ENCODE assay signal across 1 cellular context in the genomic region with DNA sequence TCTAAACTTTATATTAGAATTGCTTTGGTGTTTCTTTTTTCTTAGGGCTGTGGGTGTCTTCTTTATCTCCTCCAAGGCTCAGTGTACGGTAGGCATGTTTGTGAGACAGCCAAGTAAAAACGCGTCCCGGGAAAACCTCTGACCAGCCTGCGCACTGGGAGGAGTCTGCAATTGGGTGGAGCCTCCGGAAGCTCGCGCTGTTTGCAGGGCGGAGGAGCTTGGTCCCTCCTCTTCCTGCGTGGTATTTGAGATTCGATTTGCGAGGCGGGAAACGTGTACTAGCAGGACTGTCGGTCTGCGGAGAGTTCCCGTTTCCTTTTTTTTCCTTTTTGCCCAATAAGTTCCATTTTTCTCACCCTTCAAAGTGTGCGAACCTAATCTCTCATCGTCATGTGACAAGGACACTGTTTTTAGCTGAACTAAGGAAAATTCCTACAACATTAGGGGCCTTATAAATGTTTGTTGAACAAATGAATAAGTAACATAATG.
TF ChIP-seq lines count a peak whose summit lies in the region.

No MANE protein-coding gene starts in this region.

TF ChIP-seq in K562, 482 proteins besides CTCF, POLR2A, EP300 and RAD21 (continued from another document and continues in another):
- 0 out of 2 replicates have a peak, but pooled peaks have one; percentile 25 for TF ChIP-seq SOX6 (IDR thresholded peaks at IDR 0.05)
- no peak for TF ChIP-seq NFIX (CRISPR knock-in tag; IDR thresholded peaks at IDR 0.05; ENCODE audit: low read depth)
- TF ChIP-seq POLR2H (tag; IDR thresholded peaks at IDR 0.05; ENCODE audit: low read depth), result peak; percentile 76; the same call in 1 of the 2 replicates
- TF ChIP-seq, protein P1, sequence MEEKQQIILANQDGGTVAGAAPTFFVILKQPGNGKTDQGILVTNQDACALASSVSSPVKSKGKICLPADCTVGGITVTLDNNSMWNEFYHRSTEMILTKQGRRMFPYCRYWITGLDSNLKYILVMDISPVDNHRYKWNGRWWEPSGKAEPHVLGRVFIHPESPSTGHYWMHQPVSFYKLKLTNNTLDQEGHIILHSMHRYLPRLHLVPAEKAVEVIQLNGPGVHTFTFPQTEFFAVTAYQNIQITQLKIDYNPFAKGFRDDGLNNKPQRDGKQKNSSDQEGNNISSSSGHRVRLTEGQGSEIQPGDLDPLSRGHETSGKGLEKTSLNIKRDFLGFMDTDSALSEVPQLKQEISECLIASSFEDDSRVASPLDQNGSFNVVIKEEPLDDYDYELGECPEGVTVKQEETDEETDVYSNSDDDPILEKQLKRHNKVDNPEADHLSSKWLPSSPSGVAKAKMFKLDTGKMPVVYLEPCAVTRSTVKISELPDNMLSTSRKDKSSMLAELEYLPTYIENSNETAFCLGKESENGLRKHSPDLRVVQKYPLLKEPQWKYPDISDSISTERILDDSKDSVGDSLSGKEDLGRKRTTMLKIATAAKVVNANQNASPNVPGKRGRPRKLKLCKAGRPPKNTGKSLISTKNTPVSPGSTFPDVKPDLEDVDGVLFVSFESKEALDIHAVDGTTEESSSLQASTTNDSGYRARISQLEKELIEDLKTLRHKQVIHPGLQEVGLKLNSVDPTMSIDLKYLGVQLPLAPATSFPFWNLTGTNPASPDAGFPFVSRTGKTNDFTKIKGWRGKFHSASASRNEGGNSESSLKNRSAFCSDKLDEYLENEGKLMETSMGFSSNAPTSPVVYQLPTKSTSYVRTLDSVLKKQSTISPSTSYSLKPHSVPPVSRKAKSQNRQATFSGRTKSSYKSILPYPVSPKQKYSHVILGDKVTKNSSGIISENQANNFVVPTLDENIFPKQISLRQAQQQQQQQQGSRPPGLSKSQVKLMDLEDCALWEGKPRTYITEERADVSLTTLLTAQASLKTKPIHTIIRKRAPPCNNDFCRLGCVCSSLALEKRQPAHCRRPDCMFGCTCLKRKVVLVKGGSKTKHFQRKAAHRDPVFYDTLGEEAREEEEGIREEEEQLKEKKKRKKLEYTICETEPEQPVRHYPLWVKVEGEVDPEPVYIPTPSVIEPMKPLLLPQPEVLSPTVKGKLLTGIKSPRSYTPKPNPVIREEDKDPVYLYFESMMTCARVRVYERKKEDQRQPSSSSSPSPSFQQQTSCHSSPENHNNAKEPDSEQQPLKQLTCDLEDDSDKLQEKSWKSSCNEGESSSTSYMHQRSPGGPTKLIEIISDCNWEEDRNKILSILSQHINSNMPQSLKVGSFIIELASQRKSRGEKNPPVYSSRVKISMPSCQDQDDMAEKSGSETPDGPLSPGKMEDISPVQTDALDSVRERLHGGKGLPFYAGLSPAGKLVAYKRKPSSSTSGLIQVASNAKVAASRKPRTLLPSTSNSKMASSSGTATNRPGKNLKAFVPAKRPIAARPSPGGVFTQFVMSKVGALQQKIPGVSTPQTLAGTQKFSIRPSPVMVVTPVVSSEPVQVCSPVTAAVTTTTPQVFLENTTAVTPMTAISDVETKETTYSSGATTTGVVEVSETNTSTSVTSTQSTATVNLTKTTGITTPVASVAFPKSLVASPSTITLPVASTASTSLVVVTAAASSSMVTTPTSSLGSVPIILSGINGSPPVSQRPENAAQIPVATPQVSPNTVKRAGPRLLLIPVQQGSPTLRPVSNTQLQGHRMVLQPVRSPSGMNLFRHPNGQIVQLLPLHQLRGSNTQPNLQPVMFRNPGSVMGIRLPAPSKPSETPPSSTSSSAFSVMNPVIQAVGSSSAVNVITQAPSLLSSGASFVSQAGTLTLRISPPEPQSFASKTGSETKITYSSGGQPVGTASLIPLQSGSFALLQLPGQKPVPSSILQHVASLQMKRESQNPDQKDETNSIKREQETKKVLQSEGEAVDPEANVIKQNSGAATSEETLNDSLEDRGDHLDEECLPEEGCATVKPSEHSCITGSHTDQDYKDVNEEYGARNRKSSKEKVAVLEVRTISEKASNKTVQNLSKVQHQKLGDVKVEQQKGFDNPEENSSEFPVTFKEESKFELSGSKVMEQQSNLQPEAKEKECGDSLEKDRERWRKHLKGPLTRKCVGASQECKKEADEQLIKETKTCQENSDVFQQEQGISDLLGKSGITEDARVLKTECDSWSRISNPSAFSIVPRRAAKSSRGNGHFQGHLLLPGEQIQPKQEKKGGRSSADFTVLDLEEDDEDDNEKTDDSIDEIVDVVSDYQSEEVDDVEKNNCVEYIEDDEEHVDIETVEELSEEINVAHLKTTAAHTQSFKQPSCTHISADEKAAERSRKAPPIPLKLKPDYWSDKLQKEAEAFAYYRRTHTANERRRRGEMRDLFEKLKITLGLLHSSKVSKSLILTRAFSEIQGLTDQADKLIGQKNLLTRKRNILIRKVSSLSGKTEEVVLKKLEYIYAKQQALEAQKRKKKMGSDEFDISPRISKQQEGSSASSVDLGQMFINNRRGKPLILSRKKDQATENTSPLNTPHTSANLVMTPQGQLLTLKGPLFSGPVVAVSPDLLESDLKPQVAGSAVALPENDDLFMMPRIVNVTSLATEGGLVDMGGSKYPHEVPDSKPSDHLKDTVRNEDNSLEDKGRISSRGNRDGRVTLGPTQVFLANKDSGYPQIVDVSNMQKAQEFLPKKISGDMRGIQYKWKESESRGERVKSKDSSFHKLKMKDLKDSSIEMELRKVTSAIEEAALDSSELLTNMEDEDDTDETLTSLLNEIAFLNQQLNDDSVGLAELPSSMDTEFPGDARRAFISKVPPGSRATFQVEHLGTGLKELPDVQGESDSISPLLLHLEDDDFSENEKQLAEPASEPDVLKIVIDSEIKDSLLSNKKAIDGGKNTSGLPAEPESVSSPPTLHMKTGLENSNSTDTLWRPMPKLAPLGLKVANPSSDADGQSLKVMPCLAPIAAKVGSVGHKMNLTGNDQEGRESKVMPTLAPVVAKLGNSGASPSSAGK (IDR thresholded peaks at IDR 0.05), result peak; percentile 62
- peak; percentile 4 for TF ChIP-seq MEIS2 (IDR thresholded peaks at IDR 0.05; ENCODE audit: partially characterized antibody)
- TF ChIP-seq, protein P2, sequence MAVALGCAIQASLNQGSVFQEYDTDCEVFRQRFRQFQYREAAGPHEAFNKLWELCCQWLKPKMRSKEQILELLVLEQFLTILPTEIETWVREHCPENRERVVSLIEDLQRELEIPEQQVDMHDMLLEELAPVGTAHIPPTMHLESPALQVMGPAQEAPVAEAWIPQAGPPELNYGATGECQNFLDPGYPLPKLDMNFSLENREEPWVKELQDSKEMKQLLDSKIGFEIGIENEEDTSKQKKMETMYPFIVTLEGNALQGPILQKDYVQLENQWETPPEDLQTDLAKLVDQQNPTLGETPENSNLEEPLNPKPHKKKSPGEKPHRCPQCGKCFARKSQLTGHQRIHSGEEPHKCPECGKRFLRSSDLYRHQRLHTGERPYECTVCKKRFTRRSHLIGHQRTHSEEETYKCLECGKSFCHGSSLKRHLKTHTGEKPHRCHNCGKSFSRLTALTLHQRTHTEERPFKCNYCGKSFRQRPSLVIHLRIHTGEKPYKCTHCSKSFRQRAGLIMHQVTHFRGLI (CRISPR knock-in tag; IDR thresholded peaks at IDR 0.05), result no peak
- TF ChIP-seq RUNX1 (IDR thresholded peaks at IDR 0.05; ENCODE audit: low read depth), result no peak
- peak; percentile 81 for TF ChIP-seq L3MBTL2 (IDR thresholded peaks at IDR 0.05)
- TF ChIP-seq POLR2AphosphoS5 (IDR thresholded peaks at IDR 0.05; ENCODE audit: control insufficient read depth, insufficient read depth, low read depth, low read length), result peak; percentile 59
- no peak for TF ChIP-seq ZNF134 (CRISPR knock-in tag; conservative IDR thresholded peaks at IDR 0.05)
- TF ChIP-seq, protein P3, sequence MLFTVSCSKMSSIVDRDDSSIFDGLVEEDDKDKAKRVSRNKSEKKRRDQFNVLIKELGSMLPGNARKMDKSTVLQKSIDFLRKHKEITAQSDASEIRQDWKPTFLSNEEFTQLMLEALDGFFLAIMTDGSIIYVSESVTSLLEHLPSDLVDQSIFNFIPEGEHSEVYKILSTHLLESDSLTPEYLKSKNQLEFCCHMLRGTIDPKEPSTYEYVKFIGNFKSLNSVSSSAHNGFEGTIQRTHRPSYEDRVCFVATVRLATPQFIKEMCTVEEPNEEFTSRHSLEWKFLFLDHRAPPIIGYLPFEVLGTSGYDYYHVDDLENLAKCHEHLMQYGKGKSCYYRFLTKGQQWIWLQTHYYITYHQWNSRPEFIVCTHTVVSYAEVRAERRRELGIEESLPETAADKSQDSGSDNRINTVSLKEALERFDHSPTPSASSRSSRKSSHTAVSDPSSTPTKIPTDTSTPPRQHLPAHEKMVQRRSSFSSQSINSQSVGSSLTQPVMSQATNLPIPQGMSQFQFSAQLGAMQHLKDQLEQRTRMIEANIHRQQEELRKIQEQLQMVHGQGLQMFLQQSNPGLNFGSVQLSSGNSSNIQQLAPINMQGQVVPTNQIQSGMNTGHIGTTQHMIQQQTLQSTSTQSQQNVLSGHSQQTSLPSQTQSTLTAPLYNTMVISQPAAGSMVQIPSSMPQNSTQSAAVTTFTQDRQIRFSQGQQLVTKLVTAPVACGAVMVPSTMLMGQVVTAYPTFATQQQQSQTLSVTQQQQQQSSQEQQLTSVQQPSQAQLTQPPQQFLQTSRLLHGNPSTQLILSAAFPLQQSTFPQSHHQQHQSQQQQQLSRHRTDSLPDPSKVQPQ (CRISPR knock-in tag; IDR thresholded peaks at IDR 0.05; ENCODE audit: borderline replicate concordance), result no peak
- no peak for TF ChIP-seq C11orf30 (IDR thresholded peaks at IDR 0.05; ENCODE audit: low read depth)
- peak; percentile 44 for TF ChIP-seq TBP (optimal IDR thresholded peaks at IDR 0.05; ENCODE audit: low read depth, low read length)
- TF ChIP-seq BHLHE40 (IDR thresholded peaks at IDR 0.05; ENCODE audit: low read length), result peak; percentile 55; the same call in 1 of the 2 replicates
- no peak for TF ChIP-seq LARP7 (IDR thresholded peaks at IDR 0.05)
- TF ChIP-seq, protein P4, sequence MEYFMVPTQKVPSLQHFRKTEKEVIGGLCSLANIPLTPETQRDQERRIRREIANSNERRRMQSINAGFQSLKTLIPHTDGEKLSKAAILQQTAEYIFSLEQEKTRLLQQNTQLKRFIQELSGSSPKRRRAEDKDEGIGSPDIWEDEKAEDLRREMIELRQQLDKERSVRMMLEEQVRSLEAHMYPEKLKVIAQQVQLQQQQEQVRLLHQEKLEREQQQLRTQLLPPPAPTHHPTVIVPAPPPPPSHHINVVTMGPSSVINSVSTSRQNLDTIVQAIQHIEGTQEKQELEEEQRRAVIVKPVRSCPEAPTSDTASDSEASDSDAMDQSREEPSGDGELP (CRISPR knock-in tag; IDR thresholded peaks at IDR 0.05; ENCODE audit: borderline replicate concordance), result peak; percentile 48; the same call in 1 of the 2 replicates
- no peak for TF ChIP-seq ZEB2 (IDR thresholded peaks at IDR 0.05)
- 0 out of 2 replicates have a peak, but pooled peaks have one; percentile 16 for TF ChIP-seq ZFX (CRISPR knock-in tag; IDR thresholded peaks at IDR 0.05)
- no peak for TF ChIP-seq ZNF717 (CRISPR knock-in tag; IDR thresholded peaks at IDR 0.05)
- peak; percentile 59 for TF ChIP-seq SUPT5H (IDR thresholded peaks at IDR 0.05)
- TF ChIP-seq NFIC (IDR thresholded peaks at IDR 0.05), result 0 out of 2 replicates have a peak, but pooled peaks have one; percentile 2
- no peak for TF ChIP-seq KAT7 (CRISPR knock-in tag; IDR thresholded peaks at IDR 0.05; ENCODE audit: borderline replicate concordance)
- peak; percentile 45; the same call in 1 of the 2 replicates for TF ChIP-seq EP400 (IDR thresholded peaks at IDR 0.05)
- TF ChIP-seq MYBL2 (IDR thresholded peaks at IDR 0.05; ENCODE audit: low read depth), result peak; percentile 39; the same call in 1 of the 2 replicates
- no peak for TF ChIP-seq MYBL2 (CRISPR knock-in tag; IDR thresholded peaks at IDR 0.05; ENCODE audit: borderline replicate concordance)
- TF ChIP-seq KDM2B (CRISPR knock-in tag; IDR thresholded peaks at IDR 0.05), result no peak
- TF ChIP-seq GABPA (tag; conservative IDR thresholded peaks at IDR 0.05; ENCODE audit: low read depth), result peak; percentile 90
- peak; percentile 71 for TF ChIP-seq CREM (IDR thresholded peaks at IDR 0.05; ENCODE audit: low read depth)
- TF ChIP-seq, protein P5, sequence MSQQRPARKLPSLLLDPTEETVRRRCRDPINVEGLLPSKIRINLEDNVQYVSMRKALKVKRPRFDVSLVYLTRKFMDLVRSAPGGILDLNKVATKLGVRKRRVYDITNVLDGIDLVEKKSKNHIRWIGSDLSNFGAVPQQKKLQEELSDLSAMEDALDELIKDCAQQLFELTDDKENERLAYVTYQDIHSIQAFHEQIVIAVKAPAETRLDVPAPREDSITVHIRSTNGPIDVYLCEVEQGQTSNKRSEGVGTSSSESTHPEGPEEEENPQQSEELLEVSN (IDR thresholded peaks at IDR 0.05; ENCODE audit: borderline replicate concordance in 1 of 2, extremely low read depth in 1 of 2, insufficient read depth in 1 of 2, insufficient read length in 1 of 2, low read depth in 1 of 2, low read length in 1 of 2, poor library complexity in 1 of 2, severe bottlenecking in 1 of 2), result peak; percentile 77 to 88
- TF ChIP-seq ZFP1 (CRISPR knock-in tag; IDR thresholded peaks at IDR 0.05), result no peak
- TF ChIP-seq TAF9B (IDR thresholded peaks at IDR 0.05; ENCODE audit: partially characterized antibody), result no peak
- no peak for TF ChIP-seq ARHGAP35 (IDR thresholded peaks at IDR 0.05; ENCODE audit: partially characterized antibody)
- peak; percentile 50 for TF ChIP-seq MYC (IDR thresholded peaks at IDR 0.05; ENCODE audit: low read depth, low read length)
- no peak for TF ChIP-seq MYC (CRISPR knock-in tag; IDR thresholded peaks at IDR 0.05; ENCODE audit: borderline replicate concordance, low read depth)
- peak; percentile 67 for TF ChIP-seq RB1 (IDR thresholded peaks at IDR 0.05; ENCODE audit: low read depth)
- TF ChIP-seq NRF1 (conservative IDR thresholded peaks at IDR 0.05 in 1 of 2, IDR thresholded peaks at IDR 0.05 in 1 of 2), result peak; percentile 88 to 90
- TF ChIP-seq RBFOX2 (IDR thresholded peaks at IDR 0.05; ENCODE audit: low read depth, low read length), result peak; percentile 66
- no peak for TF ChIP-seq HEY1 (CRISPR knock-in tag; IDR thresholded peaks at IDR 0.05; ENCODE audit: borderline replicate concordance)
- TF ChIP-seq CREB1 (IDR thresholded peaks at IDR 0.05), result no peak
- TF ChIP-seq CREB1 (CRISPR knock-in tag; IDR thresholded peaks at IDR 0.05), result no peak
- TF ChIP-seq CBFB (CRISPR knock-in tag; IDR thresholded peaks at IDR 0.05), result no peak
- TF ChIP-seq, protein P6, sequence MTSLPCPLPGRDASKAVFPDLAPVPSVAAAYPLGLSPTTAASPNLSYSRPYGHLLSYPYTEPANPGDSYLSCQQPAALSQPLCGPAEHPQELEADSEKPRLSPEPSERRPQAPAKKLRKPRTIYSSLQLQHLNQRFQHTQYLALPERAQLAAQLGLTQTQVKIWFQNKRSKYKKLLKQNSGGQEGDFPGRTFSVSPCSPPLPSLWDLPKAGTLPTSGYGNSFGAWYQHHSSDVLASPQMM (CRISPR knock-in tag; IDR thresholded peaks at IDR 0.05), result no peak
- no peak for TF ChIP-seq SAFB (IDR thresholded peaks at IDR 0.05; ENCODE audit: borderline replicate concordance, low read depth, low read length)
- no peak for TF ChIP-seq ZFPM2 (CRISPR knock-in tag; IDR thresholded peaks at IDR 0.05)
- TF ChIP-seq, protein P7, sequence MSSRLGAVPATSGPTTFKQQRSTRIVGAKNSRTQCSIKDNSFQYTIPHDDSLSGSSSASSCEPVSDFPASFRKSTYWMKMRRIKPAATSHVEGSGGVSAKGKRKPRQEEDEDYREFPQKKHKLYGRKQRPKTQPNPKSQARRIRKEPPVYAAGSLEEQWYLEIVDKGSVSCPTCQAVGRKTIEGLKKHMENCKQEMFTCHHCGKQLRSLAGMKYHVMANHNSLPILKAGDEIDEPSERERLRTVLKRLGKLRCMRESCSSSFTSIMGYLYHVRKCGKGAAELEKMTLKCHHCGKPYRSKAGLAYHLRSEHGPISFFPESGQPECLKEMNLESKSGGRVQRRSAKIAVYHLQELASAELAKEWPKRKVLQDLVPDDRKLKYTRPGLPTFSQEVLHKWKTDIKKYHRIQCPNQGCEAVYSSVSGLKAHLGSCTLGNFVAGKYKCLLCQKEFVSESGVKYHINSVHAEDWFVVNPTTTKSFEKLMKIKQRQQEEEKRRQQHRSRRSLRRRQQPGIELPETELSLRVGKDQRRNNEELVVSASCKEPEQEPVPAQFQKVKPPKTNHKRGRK (tag; IDR thresholded peaks at IDR 0.05), result no peak
